Comparison of ENCODE assay signal across 18 cellular contexts in the genomic region with DNA sequence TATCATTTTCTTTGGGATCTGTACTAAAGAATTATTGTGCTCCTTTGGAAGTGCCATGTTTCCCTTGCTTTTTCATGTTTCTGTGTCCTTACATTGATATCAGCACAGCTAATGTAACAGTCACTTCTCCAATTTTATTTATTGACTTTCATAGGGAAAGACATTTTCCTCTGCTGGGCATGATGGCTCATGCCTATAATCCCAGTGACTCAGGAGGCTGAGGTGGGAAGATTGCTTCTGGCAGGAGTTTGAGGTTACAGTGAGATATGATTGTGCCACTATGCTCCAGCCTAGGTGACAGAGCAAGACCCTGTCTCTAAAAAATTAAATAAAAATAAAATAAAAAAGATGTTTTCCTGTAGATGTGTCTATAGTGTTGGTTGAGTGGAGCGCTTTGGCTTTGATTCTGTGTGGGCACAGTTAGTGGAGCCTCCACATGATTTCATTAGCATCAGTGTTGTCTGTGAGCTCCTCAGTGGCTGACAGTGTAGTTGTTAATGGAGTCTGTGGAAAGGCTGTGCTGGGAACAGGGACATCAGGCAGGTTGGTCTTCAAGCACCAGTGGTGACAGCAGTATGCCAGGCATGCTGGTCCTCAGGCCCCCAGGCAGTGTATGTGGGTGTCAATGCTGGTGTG. TPM values are rescaled to one million over a fixed set of nuclear protein-coding genes. Genes with fewer than 3 reads are reported as not detected.
DNase-seq lines count a peak whose midpoint lies in the region; ATAC-seq, FAIRE-seq and TF ChIP-seq lines count a peak whose summit lies in the region.
"Had no signal": no experiment of that assay in that cellular context is flagged by ENCODE, and none has a peak within 500 bp of the region (broad histone marks: within the 10 kb centered on the region; RNA-seq: fewer than 3 reads in every experiment).

No MANE protein-coding gene starts in this region.

- H3K4me3 ChIP-seq in RWPE2 (ENCODE audit: severe bottlenecking) (no peak overlapping the region), endothelial cell of umbilical vein (replicated peaks in 1 of 3; ENCODE audit: insufficient read depth in 1 of 3, low read depth in 1 of 3, low read length in 3 of 3) (no peak overlapping the region), mucosa of descending colon (no peak overlapping the region)
- H3K4me3 ChIP-seq: left ventricle myocardium inferior, stomach had no signal

- H3K4me1 ChIP-seq in RWPE2 (ENCODE audit: insufficient read depth, poor library complexity, severe bottlenecking) (peaks cover 9% of the 10 kb centered on the region), endothelial cell of umbilical vein (ENCODE audit: control insufficient read depth, extremely low read depth, insufficient read depth, low read length) (no peaks in the 10 kb centered on the region), mucosa of descending colon (ENCODE audit: low read depth) (no peaks in the 10 kb centered on the region)
- H3K4me1 ChIP-seq: Caco-2, left ventricle myocardium inferior had no signal

- H3K79me2 ChIP-seq in endothelial cell of umbilical vein (ENCODE audit: control insufficient read depth, insufficient read depth, low read length): no peaks in the 10 kb centered on the region

- H3K27ac ChIP-seq in RWPE2 (ENCODE audit: poor library complexity, severe bottlenecking): no peak overlapping the region
- no peak overlapping the region for H3K27ac ChIP-seq in endothelial cell of umbilical vein (ENCODE audit: insufficient read depth, low read depth, low read length)
- H3K27ac ChIP-seq: left ventricle myocardium inferior, stomach had no signal

- ATAC-seq in natural killer cell: no peak
- ATAC-seq in natural killer cell treated with Interleukin-12 subunit alpha and Interleukin-12 subunit beta and Interleukin-15 and Interleukin-18, amount 100 ng/mL, for 72 hours: no peak
- peak; percentile 79 for ATAC-seq in RWPE2 (ENCODE audit: low read depth)
- no peak for ATAC-seq in mucosa of descending colon
- ATAC-seq: Panc1, WTC11 had no signal

- dilution Hi-C loops in endothelial cell of umbilical vein (cut with MboI; ENCODE audit: extremely low pct_ligation_motif_present, low sequenced_read_pairs): no loop called here

- no peaks in the 10 kb centered on the region for H4K20me1 ChIP-seq in endothelial cell of umbilical vein (replicated peaks; ENCODE audit: control insufficient read depth, extremely low read depth, insufficient read depth, low read length)

- peak; percentile 35 for FAIRE-seq in endothelial cell of umbilical vein (lab: Jason Lieb, UNC)

- no peak overlapping the region for H3K4me3 Mint-ChIP-seq in natural killer cell
- no peak overlapping the region for H3K4me3 Mint-ChIP-seq in natural killer cell treated with Interleukin-12 subunit alpha and Interleukin-12 subunit beta and Interleukin-15 and Interleukin-18, amount 100 ng/mL, for 72 hours
- H3K4me3 Mint-ChIP-seq: WTC11 had no signal

- peaks cover 26% of the 10 kb centered on the region for H3K36me3 Mint-ChIP-seq in natural killer cell
- H3K36me3 Mint-ChIP-seq in natural killer cell treated with Interleukin-12 subunit alpha and Interleukin-12 subunit beta and Interleukin-15 and Interleukin-18, amount 100 ng/mL, for 72 hours: peaks cover 71% of the 10 kb centered on the region

- H2AFZ ChIP-seq in endothelial cell of umbilical vein (ENCODE audit: low read depth, low read length): no peak overlapping the region

- BruUV-seq in endothelial cell of umbilical vein (replicated peaks; lab: Mats Ljungman, UMichigan): no TSS peak

- no peaks in the 10 kb centered on the region for H3K36me3 ChIP-seq in RWPE2 (ENCODE audit: low read depth)
- H3K36me3 ChIP-seq in endothelial cell of umbilical vein (ENCODE audit: control insufficient read depth in 2 of 2, extremely low read depth in 1 of 2, insufficient read depth in 2 of 2, low read length in 2 of 2): no peaks in the 10 kb centered on the region
- H3K36me3 ChIP-seq in mucosa of descending colon (ENCODE audit: low read depth): no peaks in the 10 kb centered on the region

- no peaks in the 10 kb centered on the region for H3K9me1 ChIP-seq in endothelial cell of umbilical vein (replicated peaks; ENCODE audit: control insufficient read depth, extremely low read depth, insufficient read depth, low read length)

- H3K27me3 Mint-ChIP-seq in natural killer cell (ENCODE audit: low read depth in 2 of 2): no peaks in the 10 kb centered on the region
- H3K27me3 Mint-ChIP-seq in natural killer cell treated with Interleukin-12 subunit alpha and Interleukin-12 subunit beta and Interleukin-15 and Interleukin-18, amount 100 ng/mL, for 72 hours: no peaks in the 10 kb centered on the region

- DNase-seq in natural killer cell: no peak
- no peak for DNase-seq in natural killer cell treated with Interleukin-12 subunit alpha and Interleukin-12 subunit beta and Interleukin-15 and Interleukin-18, amount 100 ng/mL, for 72 hours (ENCODE audit: low spot score)
- DNase-seq in RWPE2 (ENCODE audit: low spot score): no peak
- DNase-seq in endothelial cell of umbilical vein (ENCODE audit: low read depth, low spot score): no peak
- DNase-seq in kidney tubule cell (ENCODE audit: low spot score): no peak
- no peak for DNase-seq in posterior vena cava (ENCODE audit: low spot score)
- no peak for DNase-seq in mucosa of descending colon
- no peak for DNase-seq in DMS79 treated with DMSO at 0.1 percent for 48 hours (lab: John Stamatoyannopoulos, UW)
- DNase-seq: Caco-2; Kasumi-1; left ventricle myocardium inferior; NCI-H1105 treated with DMSO at 0.1 percent for 48 hours; NCI-H2107; small intestine; stimulated activated CD4-positive, alpha-beta T cell treated with anti-CD3 and anti-CD28 coated beads, Interleukin-2, amount 100 ng/mL, for 48 hours; stomach had no signal

- H3K9me3 ChIP-seq in RWPE2 (ENCODE audit: severe bottlenecking) (peaks cover 4% of the 10 kb centered on the region), endothelial cell of umbilical vein (replicated peaks; ENCODE audit: control insufficient read depth, insufficient read depth, low read length) (no peaks in the 10 kb centered on the region), mucosa of descending colon (no peaks in the 10 kb centered on the region)

- peaks cover 2 to 8% of the 10 kb centered on the region in 2 donors for H3K9me3 Mint-ChIP-seq in natural killer cell
- H3K9me3 Mint-ChIP-seq in natural killer cell treated with Interleukin-12 subunit alpha and Interleukin-12 subunit beta and Interleukin-15 and Interleukin-18, amount 100 ng/mL, for 72 hours: peaks cover 13% of the 10 kb centered on the region

- no peak overlapping the region for H3K4me2 ChIP-seq in endothelial cell of umbilical vein (ENCODE audit: insufficient read depth, low read length)

- no peak overlapping the region for H3K9ac ChIP-seq in endothelial cell of umbilical vein (replicated peaks; ENCODE audit: extremely low read depth, insufficient read depth, low read length)

- H3K4me1 Mint-ChIP-seq in natural killer cell: peaks cover 63 to 77% of the 10 kb centered on the region in 2 donors
- peaks cover 44 to 56% of the 10 kb centered on the region in 2 donors for H3K4me1 Mint-ChIP-seq in natural killer cell treated with Interleukin-12 subunit alpha and Interleukin-12 subunit beta and Interleukin-15 and Interleukin-18, amount 100 ng/mL, for 72 hours (ENCODE audit: low read depth in 2 of 2)

- H3K27me3 ChIP-seq in RWPE2 (ENCODE audit: insufficient read depth, poor library complexity, severe bottlenecking) (no peaks in the 10 kb centered on the region), endothelial cell of umbilical vein (ENCODE audit: control insufficient read depth in 2 of 2, insufficient read depth in 2 of 2, low read length in 2 of 2) (peaks cover 0 to 4% of the 10 kb centered on the region in 2 experiments)
- H3K27me3 ChIP-seq: stomach had no signal

- TF ChIP-seq CTCF in natural killer cell (IDR thresholded peaks at IDR 0.05) (no peak), RWPE2 (IDR thresholded peaks at IDR 0.05; ENCODE audit: poor library complexity, severe bottlenecking) (no peak), endothelial cell of umbilical vein (IDR thresholded peaks at IDR 0.05; ENCODE audit: extremely low read depth in 1 of 2, insufficient read depth in 1 of 2, low read depth in 1 of 2, low read length in 2 of 2) (no peak), mucosa of descending colon (IDR thresholded peaks at IDR 0.05) (no peak)

- H3K27ac Mint-ChIP-seq in natural killer cell: peak overlapping the region; percentile 63 to 71
- peak overlapping the region in 1 of 2 donors; percentile 47 for H3K27ac Mint-ChIP-seq in natural killer cell treated with Interleukin-12 subunit alpha and Interleukin-12 subunit beta and Interleukin-15 and Interleukin-18, amount 100 ng/mL, for 72 hours
- H3K27ac Mint-ChIP-seq: WTC11 had no signal

- intact Hi-C loops in natural killer cell (cut with micrococcal nuclease) (no loop called here), endothelial cell of umbilical vein (cut with micrococcal nuclease) (no loop called here), posterior vena cava (cut with DNase I) (no loop called here), mucosa of descending colon (cut with DNase I, micrococcal nuclease) (no loop called here)

- no peak for TF ChIP-seq POLR2A in endothelial cell of umbilical vein (IDR thresholded peaks at IDR 0.05; ENCODE audit: low read depth, low read length)

- POLR2A ChIA-PET in endothelial cell of umbilical vein (lab: Charles Lee): no interaction called here

- CTCF ChIA-PET in endothelial cell of umbilical vein (lab: Charles Lee): no interaction called here

RNA-seq across cellular contexts. Expression of a gene that starts 7.5 kb away (rescaled TPM):
- total RNA-seq in natural killer cell: 10 to 100 TPM; 29.0 to 56.3 (median 48.2) TPM
- 10 to 100 TPM; 59.2 to 69.7 TPM for total RNA-seq in natural killer cell treated with Interleukin-12 subunit alpha and Interleukin-12 subunit beta and Interleukin-15 and Interleukin-18, amount 100 ng/mL, for 72 hours
- total RNA-seq in endothelial cell of umbilical vein: 2.4 and 3.1 TPM in 2 replicates
- polyA plus RNA-seq in endothelial cell of umbilical vein: 1.3 and 1.7 TPM in 2 replicates
- 1.5 and 1.6 TPM in 2 replicates for polyA plus RNA-seq in endothelial cell of umbilical vein (2011; cell fraction: cytosol; rRNA removed)
- polyA plus RNA-seq in endothelial cell of umbilical vein (2011; cell fraction: nucleus; rRNA removed): 1.0 and 1.4 TPM in 2 replicates
- 5.5 and 6.4 TPM in 2 replicates for polyA plus RNA-seq in endothelial cell of umbilical vein (2012)
- polyA minus RNA-seq in endothelial cell of umbilical vein: 4.2 and 5.3 TPM in 2 replicates
- polyA minus RNA-seq in endothelial cell of umbilical vein (2011; cell fraction: cytosol; rRNA and poly(A)+ RNA removed): not detected
- 1.9 and 2.5 TPM in 2 replicates for polyA minus RNA-seq in endothelial cell of umbilical vein (2011; cell fraction: nucleus; rRNA and poly(A)+ RNA removed)
- total RNA-seq in posterior vena cava: 10 to 100 TPM; 12.5 to 17.7 TPM
- 1 to 10 TPM; 4.6 to 7.0 (median 5.5) TPM for total RNA-seq in mucosa of descending colon

RNA-seq across cellular contexts. Expression of a gene that starts 47.5 kb away (rescaled TPM):
- 10 to 100 TPM in 2 of 3 donors, 1 to 10 TPM in 1; 8.5 to 24.7 (median 15.4) TPM for total RNA-seq in natural killer cell
- total RNA-seq in natural killer cell treated with Interleukin-12 subunit alpha and Interleukin-12 subunit beta and Interleukin-15 and Interleukin-18, amount 100 ng/mL, for 72 hours: 10 to 100 TPM; 20.1 to 22.5 TPM
- total RNA-seq in endothelial cell of umbilical vein: 15.9 and 19.8 TPM in 2 replicates
- 13.1 and 15.7 TPM in 2 replicates for polyA plus RNA-seq in endothelial cell of umbilical vein
- polyA plus RNA-seq in endothelial cell of umbilical vein (2011; cell fraction: cytosol; rRNA removed): 8.4 TPM in 2 replicates
- 12.6 and 13.4 TPM in 2 replicates for polyA plus RNA-seq in endothelial cell of umbilical vein (2011; cell fraction: nucleus; rRNA removed)
- 11.0 and 14.9 TPM in 2 replicates for polyA plus RNA-seq in endothelial cell of umbilical vein (2012)
- polyA minus RNA-seq in endothelial cell of umbilical vein: 25.8 and 31.3 TPM in 2 replicates
- 25.1 TPM for polyA minus RNA-seq in endothelial cell of umbilical vein (2011; cell fraction: cytosol; rRNA and poly(A)+ RNA removed)
- polyA minus RNA-seq in endothelial cell of umbilical vein (2011; cell fraction: nucleus; rRNA and poly(A)+ RNA removed): 8.3 and 8.7 TPM in 2 replicates
- total RNA-seq in posterior vena cava: 10 to 100 TPM; 11.3 to 21.1 TPM
- total RNA-seq in mucosa of descending colon: 10 to 100 TPM; 14.8 to 27.4 (median 22.3) TPM
